Comparison of ENCODE assay signal across 23 cellular contexts in genomic region chr3:175238848-175239247, GRCh38.
DNase-seq lines count a peak whose midpoint lies in the region; TF ChIP-seq lines count a peak whose summit lies in the region.
"Had no signal": no experiment of that assay in that cellular context is flagged by ENCODE, and none has a peak within 500 bp of the region (broad histone marks: within the 10 kb centered on the region; RNA-seq: fewer than 3 reads in every experiment).

No MANE protein-coding gene starts in this region.

- TF ChIP-seq EP300 in neural cell (conservative IDR thresholded peaks at IDR 0.05; ENCODE audit: poor library complexity, severe bottlenecking): peak; percentile 86

- no peak overlapping the region for H3K27ac Mint-ChIP-seq in CD4-positive, alpha-beta memory T cell
- H3K27ac Mint-ChIP-seq: CD14-positive monocyte; dendritic cell treated with granulocyte-macrophage colony-stimulating factor and Interleukin-4, amounts not matched to agents 40 ng/mL and 50 ng/mL, for 4 days; memory B cell; stimulated activated naive CD8-positive, alpha-beta T cell treated with anti-CD3 and anti-CD28 coated beads, Interleukin-15, amount 100 ng/mL, for 72 hours had no signal

- H3K9me3 ChIP-seq in neural cell (ENCODE audit: low read length): no peaks in the 10 kb centered on the region
- no peaks in the 10 kb centered on the region for H3K9me3 ChIP-seq in CD4-positive, alpha-beta memory T cell (ENCODE audit: control insufficient read depth in 1 of 2, low read length in 2 of 2)
- H3K9me3 ChIP-seq: uterus had no signal

- no peaks in the 10 kb centered on the region for H3K36me3 Mint-ChIP-seq in CD4-positive, alpha-beta memory T cell
- H3K36me3 Mint-ChIP-seq: CD14-positive monocyte, memory B cell had no signal

- H3F3A ChIP-seq in neural cell (ENCODE audit: insufficient read depth, low read length, poor library complexity, severe bottlenecking): no peaks in the 10 kb centered on the region

- H3K79me2 ChIP-seq in neural cell (replicated peaks; ENCODE audit: insufficient read depth, low read length): no peaks in the 10 kb centered on the region

- no peaks in the 10 kb centered on the region for H3K36me3 ChIP-seq in neural cell (ENCODE audit: insufficient read depth, low read length)
- no peaks in the 10 kb centered on the region for H3K36me3 ChIP-seq in CD4-positive, alpha-beta memory T cell (ENCODE audit: insufficient read depth, low read length)
- H3K36me3 ChIP-seq: uterus had no signal

- no peaks in the 10 kb centered on the region for H3K9me2 ChIP-seq in neural cell (ENCODE audit: insufficient read depth, low read length)

- no peak overlapping the region for H3K4me3 Mint-ChIP-seq in CD4-positive, alpha-beta memory T cell
- H3K4me3 Mint-ChIP-seq: CD14-positive monocyte; dendritic cell treated with granulocyte-macrophage colony-stimulating factor and Interleukin-4, amounts not matched to agents 40 ng/mL and 50 ng/mL, for 4 days; memory B cell; stimulated activated naive CD8-positive, alpha-beta T cell treated with anti-CD3 and anti-CD28 coated beads, Interleukin-15, amount 100 ng/mL, for 72 hours had no signal

- H3K27me3 ChIP-seq in neural cell (ENCODE audit: insufficient read depth, low read depth, low read length): no peaks in the 10 kb centered on the region
- no peaks in the 10 kb centered on the region for H3K27me3 ChIP-seq in CD4-positive, alpha-beta memory T cell (ENCODE audit: insufficient read depth, low read length)
- H3K27me3 ChIP-seq: uterus had no signal

- no peak for TF ChIP-seq RAD21 in neural cell (conservative IDR thresholded peaks at IDR 0.05)

- intact Hi-C loops in CD4-positive, alpha-beta memory T cell (cut with micrococcal nuclease): no loop called here

- no peak overlapping the region for H3K4me3 ChIP-seq in neural cell (ENCODE audit: low read length)
- no peak overlapping the region for H3K4me3 ChIP-seq in CD4-positive, alpha-beta memory T cell (ENCODE audit: low read length in 2 of 2)
- H3K4me3 ChIP-seq: GM23248, uterus had no signal

- H3K9ac ChIP-seq in neural cell (ENCODE audit: low read length): no peak overlapping the region
- H3K9ac ChIP-seq: GM23248 had no signal

- H3K27ac ChIP-seq in neural cell (ENCODE audit: low read length): no peak overlapping the region
- no peak overlapping the region for H3K27ac ChIP-seq in CD4-positive, alpha-beta memory T cell (ENCODE audit: low read depth, low read length)
- H3K27ac ChIP-seq: GM23248, uterus, VCaP had no signal

- H3K4me2 ChIP-seq in neural cell (ENCODE audit: low read length): no peak overlapping the region

- no peak for TF ChIP-seq CTCF in neural cell (IDR thresholded peaks at IDR 0.05; ENCODE audit: poor library complexity, severe bottlenecking)

- CTCF ChIA-PET in CD4-positive, alpha-beta memory T cell (lab: Charles Lee; ENCODE audit: partially characterized antibody): no interaction called here

- H4K20me1 ChIP-seq in neural cell (ENCODE audit: insufficient read depth): no peaks in the 10 kb centered on the region

- POLR2A ChIA-PET in CD4-positive, alpha-beta memory T cell (lab: Charles Lee; ENCODE audit: partially characterized antibody): no interaction called here

- no peaks in the 10 kb centered on the region for H3K27me3 Mint-ChIP-seq in CD4-positive, alpha-beta memory T cell
- H3K27me3 Mint-ChIP-seq: dendritic cell treated with granulocyte-macrophage colony-stimulating factor and Interleukin-4, amounts not matched to agents 40 ng/mL and 50 ng/mL, for 4 days; memory B cell; stimulated activated naive CD8-positive, alpha-beta T cell treated with anti-CD3 and anti-CD28 coated beads, Interleukin-15, amount 100 ng/mL, for 72 hours had no signal

- H3K4me1 ChIP-seq in CD4-positive, alpha-beta memory T cell (ENCODE audit: insufficient read depth, low read length): no peaks in the 10 kb centered on the region
- H3K4me1 ChIP-seq: uterus had no signal

- H3K4me1 Mint-ChIP-seq in CD4-positive, alpha-beta memory T cell: no peaks in the 10 kb centered on the region
- H3K4me1 Mint-ChIP-seq: CD14-positive monocyte; memory B cell; stimulated activated naive CD8-positive, alpha-beta T cell treated with anti-CD3 and anti-CD28 coated beads, Interleukin-15, amount 100 ng/mL, for 72 hours had no signal

- no peak overlapping the region for H2AFZ ChIP-seq in neural cell (ENCODE audit: low read depth, low read length)
- H2AFZ ChIP-seq: GM23248 had no signal

- peaks cover 0 to 8% (median 3%) of the 10 kb centered on the region in 8 donors for H3K9me3 Mint-ChIP-seq in CD4-positive, alpha-beta memory T cell
- H3K9me3 Mint-ChIP-seq: memory B cell had no signal

- DNase-seq in NCI-H146 (lab: John Stamatoyannopoulos, UW) (peak; percentile 29), NCI-H146 treated with DMSO at 0.1 percent for 48 hours (lab: John Stamatoyannopoulos, UW; ENCODE audit: unreplicated experiment) (no peak), NCI-H1436 treated with DMSO at 0.1 percent for 48 hours (lab: John Stamatoyannopoulos, UW) (peak; percentile 99), NCI-H510A (lab: John Stamatoyannopoulos, UW) (peak; percentile 49), DMS 273 (lab: John Stamatoyannopoulos, UW; ENCODE audit: unreplicated experiment) (no peak)
- no peak for DNase-seq in CD4-positive, alpha-beta memory T cell
- DNase-seq in activated CD8-positive, alpha-beta memory T cell treated with anti-CD3 and anti-CD28 coated beads, Interleukin-2, amount 50 U/mL, for 48 hours: no peak
- DNase-seq: 8988T; activated CD4-positive, alpha-beta T cell treated with anti-CD3 and anti-CD28 coated beads for 48 hours; activated CD8-positive, alpha-beta memory T cell treated with anti-CD3 and anti-CD28 coated beads for 24 hours; activated gamma-delta T cell treated with Interleukin-2 at 50 U/mL for 16 hours; activated T-cell treated with anti-CD3 and anti-CD28 coated beads, Interleukin-2, amount 50 U/mL, for 1 hour; central memory CD4-positive, alpha-beta T cell; GM23248; NCI-H2171; posterior cingulate gyrus; stimulated activated naive CD8-positive, alpha-beta T cell treated with anti-CD3 and anti-CD28 coated beads, Interleukin-15, amount 100 ng/mL, for 72 hours; uterus had no signal

TF ChIP-seq in neural cell, 6 proteins besides CTCF, POLR2A, EP300 and RAD21:
- peak; percentile 82 for TF ChIP-seq POLR2AphosphoS5 (IDR thresholded peaks at IDR 0.05)
- no peak for TF ChIP-seq REST (IDR thresholded peaks at IDR 0.05; ENCODE audit: borderline replicate concordance)

Comparison
In these comparisons a context has a peak if more than half of its experiments do, and no peak if none do; other contexts are left out.
1. DNase-seq: peak in NCI-H146 (single experiment), NCI-H1436 treated with DMSO at 0.1 percent for 48 hours (single experiment) and NCI-H510A (single experiment); none in NCI-H146 treated with DMSO at 0.1 percent for 48 hours (single experiment), DMS 273 (single experiment), CD4-positive, alpha-beta memory T cell (0 of 5) and activated CD8-positive, alpha-beta memory T cell treated with anti-CD3 and anti-CD28 coated beads, Interleukin-2, amount 50 U/mL, for 48 hours (single experiment).